Comparison of ENCODE assay signal across 1 cellular context in the genomic region with DNA sequence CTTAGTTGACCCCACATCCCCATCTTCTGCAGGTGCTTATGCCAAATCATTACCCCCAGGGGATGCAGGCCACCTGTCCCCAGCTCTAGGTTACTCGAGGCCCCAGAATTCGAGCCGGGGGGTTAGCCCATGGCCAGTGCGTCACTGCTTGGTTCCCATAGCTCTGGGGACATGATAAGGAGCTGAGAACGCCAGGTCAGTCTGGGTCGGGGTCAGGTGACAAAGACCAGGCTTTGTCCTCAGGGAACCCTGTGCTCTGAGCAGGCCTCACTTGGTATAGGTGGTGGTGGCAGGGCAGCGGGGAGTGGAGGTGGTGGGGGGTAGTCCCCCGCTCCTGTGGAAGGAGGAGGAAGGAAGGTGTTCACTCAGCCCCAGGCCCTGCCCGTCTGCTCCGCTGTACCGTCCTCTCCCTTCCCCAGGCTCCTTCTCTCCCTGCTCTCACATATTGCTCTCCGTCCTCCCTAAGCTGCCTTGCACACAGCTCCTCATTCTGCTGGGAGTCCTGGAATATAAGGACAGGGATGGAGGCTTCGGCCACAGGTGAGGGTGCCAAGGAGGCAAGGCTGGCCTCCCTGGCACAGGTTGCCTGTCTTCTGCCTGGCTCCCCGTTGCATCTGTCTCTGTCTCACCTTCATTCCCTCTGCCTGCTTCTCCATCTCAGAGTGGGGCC.
TF ChIP-seq lines count a peak whose summit lies in the region.

No MANE protein-coding gene starts in this region.

TF ChIP-seq in HepG2, 621 proteins besides CTCF, POLR2A, EP300 and RAD21:
- 0 out of 2 replicates have a peak, but pooled peaks have one; percentile 31 for TF ChIP-seq ZNF280B (CRISPR knock-in tag; IDR thresholded peaks at IDR 0.05; ENCODE audit: borderline replicate concordance)
- TF ChIP-seq ZNF629 (CRISPR knock-in tag; conservative IDR thresholded peaks at IDR 0.05), result no peak
- peak; percentile 89 for TF ChIP-seq ZNF263 (CRISPR knock-in tag; IDR thresholded peaks at IDR 0.05)
